ENCODE assay signal across 9 cellular contexts in the genomic region with DNA sequence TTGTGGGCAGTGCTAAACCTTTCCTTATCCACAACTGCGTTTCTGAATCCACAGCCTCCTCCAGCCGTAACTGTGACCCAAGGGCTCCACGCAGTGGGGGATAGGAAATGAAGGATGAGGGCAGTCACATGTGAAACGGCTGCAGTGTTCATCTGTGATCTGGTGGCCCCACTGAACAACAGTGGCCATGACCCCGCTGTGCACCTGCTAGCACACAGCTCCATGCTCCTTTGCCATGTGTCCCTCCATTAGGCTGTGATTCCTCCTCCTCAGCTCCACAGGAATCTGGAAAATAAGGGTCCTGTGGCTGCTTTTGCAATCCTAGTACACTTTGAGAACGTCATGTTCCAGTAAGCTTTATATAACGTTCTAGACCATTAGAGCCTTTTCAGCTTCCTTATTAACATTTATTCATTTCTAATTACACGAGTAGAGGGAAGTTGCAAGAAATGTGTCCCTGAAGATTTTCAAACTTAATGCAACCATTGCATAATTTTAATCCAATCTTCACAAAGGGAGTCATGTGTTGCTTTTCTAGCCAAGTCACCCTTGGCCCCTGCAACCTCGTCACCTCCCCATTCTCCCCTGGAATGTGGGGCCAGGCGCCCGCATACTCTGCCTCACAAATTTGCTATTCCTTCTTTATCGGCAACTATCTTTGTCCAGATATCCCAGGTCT. TPM values are rescaled to one million over a fixed set of nuclear protein-coding genes. Genes with fewer than 3 reads are reported as not detected.
DNase-seq lines count a peak whose midpoint lies in the region; ATAC-seq and TF ChIP-seq lines count a peak whose summit lies in the region.
"Had no signal": no experiment of that assay in that cellular context is flagged by ENCODE, and none has a peak within 500 bp of the region (broad histone marks: within the 10 kb centered on the region; RNA-seq: fewer than 3 reads in every experiment).

No MANE protein-coding gene starts in this region.

- 59% methylated on average over 12 of the region's 12 CpGs for WGBS in mesenchymal stem cell
- no CpG with 5 or more reads among the region's 12 CpGs for WGBS in neuronal stem cell (ENCODE audit: extremely low coverage in 2 of 2, insufficient read length in 2 of 2, insufficient replicate concordance in 1 of 2), 2 donors

- H4K8ac ChIP-seq in mesenchymal stem cell (ENCODE audit: low read length), result peak overlapping the region; percentile 74
- no peak overlapping the region for H4K8ac ChIP-seq in neuronal stem cell (ENCODE audit: low read depth, low read length)

- no peak overlapping the region for H3K23ac ChIP-seq in mesenchymal stem cell (ENCODE audit: low read length in 2 of 2)
- no peak overlapping the region for H3K23ac ChIP-seq in neuronal stem cell (ENCODE audit: low read depth, low read length, poor library complexity)

- H2BK12ac ChIP-seq in mesenchymal stem cell (ENCODE audit: low read length in 2 of 2) (peak overlapping the region; percentile 92 to 93), neuronal stem cell (ENCODE audit: low read length) (no peak overlapping the region)

- H3K79me1 ChIP-seq in mesenchymal stem cell (replicated peaks; ENCODE audit: low read length, poor library complexity, severe bottlenecking) (no peaks in the 10 kb centered on the region), neuronal stem cell (ENCODE audit: low read depth, low read length) (no peaks in the 10 kb centered on the region)

- H3K18ac ChIP-seq in mesenchymal stem cell (ENCODE audit: low read depth in 1 of 2, low read length in 2 of 2) (peak overlapping the region in 1 of 2 experiments; percentile 68), neuronal stem cell (ENCODE audit: low read length) (no peak overlapping the region)

- no peak overlapping the region for H2BK120ac ChIP-seq in mesenchymal stem cell (ENCODE audit: low read depth, low read length)
- no peak overlapping the region for H2BK120ac ChIP-seq in neuronal stem cell (ENCODE audit: low read depth, low read length)

- H3K4ac ChIP-seq in mesenchymal stem cell (ENCODE audit: low read depth in 1 of 2, low read length in 2 of 2), result peak overlapping the region in 1 of 2 experiments; percentile 86
- no peak overlapping the region for H3K4ac ChIP-seq in neuronal stem cell (ENCODE audit: low read length)

- DNase-seq in AG04449 (ENCODE audit: low read depth, low spot score) (no peak), NCI-H1417 (lab: John Stamatoyannopoulos, UW) (peak in 2 of 3 experiments; percentile 55 to 89), coronary artery (ENCODE audit: low spot score) (no peak), mesenchymal stem cell (peak; percentile 60), neuronal stem cell (ENCODE audit: low spot score) (no peak), BE2C (no peak)

- H3K27me3 ChIP-seq in mesenchymal stem cell (ENCODE audit: control insufficient read depth in 1 of 2, insufficient read depth in 1 of 2, low read length in 2 of 2), result peaks cover 3 to 32% of the 10 kb centered on the region in 2 experiments
- no peaks in the 10 kb centered on the region for H3K27me3 ChIP-seq in neuronal stem cell (ENCODE audit: control insufficient read depth in 3 of 3, insufficient read depth in 3 of 3, low read depth in 1 of 3, low read length in 3 of 3)
- H3K27me3 ChIP-seq in BE2C, result peaks cover 7% of the 10 kb centered on the region

- TF ChIP-seq CTCF in AG04449 (IDR thresholded peaks at IDR 0.05; ENCODE audit: insufficient read depth, low read length, missing control alignments) (peak; percentile 58), coronary artery (IDR thresholded peaks at IDR 0.05) (no peak), BE2C (IDR thresholded peaks at IDR 0.05; ENCODE audit: low read depth, low read length) (no peak)

- H2BK5ac ChIP-seq in mesenchymal stem cell (ENCODE audit: low read depth, low read length, poor library complexity, severe bottlenecking) (no peak overlapping the region), neuronal stem cell (ENCODE audit: low read length) (no peak overlapping the region)

- POLR2A ChIA-PET in AG04449 (lab: Yijun Ruan, JAX), result no interaction called here

- H3K9me3 ChIP-seq in mesenchymal stem cell (ENCODE audit: control insufficient read depth, low read length) (no peaks in the 10 kb centered on the region), neuronal stem cell (replicated peaks in 1 of 2; ENCODE audit: control insufficient read depth in 2 of 2, insufficient read depth in 1 of 2, low read depth in 1 of 2, low read length in 2 of 2) (peaks cover 0 to 4% of the 10 kb centered on the region in 2 donors), BE2C (no peaks in the 10 kb centered on the region)
- H3K9me3 ChIP-seq: Caco-2 had no signal

- CTCF ChIA-PET in AG04449 (lab: Yijun Ruan, JAX), result interaction anchor here (0.7 to 11.0 kb wide), 44 partner anchors 9 to 561 kb away, joined by 3 to 314 read pairs (median 4); no protein-coding TSS in a partner anchor

- H3K27ac ChIP-seq in coronary artery, result peak overlapping the region; percentile 71 to 85
- H3K27ac ChIP-seq in mesenchymal stem cell (ENCODE audit: low read length, poor library complexity, severe bottlenecking), result no peak overlapping the region
- no peak overlapping the region for H3K27ac ChIP-seq in neuronal stem cell (replicated peaks; ENCODE audit: low read length)

- no peaks in the 10 kb centered on the region for H3K36me3 ChIP-seq in mesenchymal stem cell (ENCODE audit: control insufficient read depth in 1 of 2, insufficient read depth in 2 of 2, low read depth in 1 of 2, low read length in 2 of 2)
- no peaks in the 10 kb centered on the region for H3K36me3 ChIP-seq in neuronal stem cell (replicated peaks in 1 of 2; ENCODE audit: control insufficient read depth in 2 of 2, insufficient read depth in 2 of 2, low read length in 2 of 2)
- H3K36me3 ChIP-seq in BE2C, result no peaks in the 10 kb centered on the region

- ATAC-seq in GM18520 (IDR thresholded peaks at IDR 0.05; ENCODE audit: unreplicated experiment) (no peak), GM21786 (IDR thresholded peaks at IDR 0.05; ENCODE audit: unreplicated experiment) (no peak)

- H3K14ac ChIP-seq in mesenchymal stem cell (ENCODE audit: low read length in 2 of 2) (no peak overlapping the region), neuronal stem cell (ENCODE audit: low read length) (no peak overlapping the region)

- H3K4me1 ChIP-seq in mesenchymal stem cell (ENCODE audit: control insufficient read depth, insufficient read depth, low read depth, low read length), result peaks cover 5% of the 10 kb centered on the region
- H3K4me1 ChIP-seq in neuronal stem cell (ENCODE audit: control insufficient read depth in 2 of 2, insufficient read depth in 1 of 2, low read depth in 1 of 2, low read length in 2 of 2), result peaks cover 0 to 6% of the 10 kb centered on the region in 2 donors
- no peaks in the 10 kb centered on the region for H3K4me1 ChIP-seq in BE2C
- H3K4me1 ChIP-seq: Caco-2 had no signal

- H3K4me2 ChIP-seq in mesenchymal stem cell (ENCODE audit: low read length, poor library complexity, severe bottlenecking) (no peak overlapping the region), neuronal stem cell (ENCODE audit: insufficient read depth, low read length, poor library complexity, severe bottlenecking) (no peak overlapping the region)

- H2AK5ac ChIP-seq in mesenchymal stem cell (ENCODE audit: low read length, severe bottlenecking) (no peak overlapping the region), neuronal stem cell (ENCODE audit: low read depth, low read length) (no peak overlapping the region)

- peak overlapping the region; percentile 64 for H4K91ac ChIP-seq in mesenchymal stem cell (ENCODE audit: low read length)
- H4K91ac ChIP-seq in neuronal stem cell (ENCODE audit: low read depth, low read length, poor library complexity), result no peak overlapping the region

- H3K9ac ChIP-seq in mesenchymal stem cell (ENCODE audit: low read length) (peak overlapping the region; percentile 37), neuronal stem cell (ENCODE audit: low read depth, low read length, poor library complexity) (no peak overlapping the region)

- H2BK15ac ChIP-seq in mesenchymal stem cell (ENCODE audit: low read depth, poor library complexity, severe bottlenecking), result peak overlapping the region; percentile 86
- no peak overlapping the region for H2BK15ac ChIP-seq in neuronal stem cell (ENCODE audit: low read length)

- H2AFZ ChIP-seq in mesenchymal stem cell (ENCODE audit: low read depth, low read length) (no peak overlapping the region), neuronal stem cell (ENCODE audit: low read length) (no peak overlapping the region)

- H3K4me3 ChIP-seq in AG04449 (ENCODE audit: low read depth, low read length) (no peak overlapping the region), coronary artery (peak overlapping the region; percentile 40), mesenchymal stem cell (ENCODE audit: insufficient read depth in 1 of 2, low read depth in 1 of 2, low read length in 2 of 2) (no peak overlapping the region), neuronal stem cell (ENCODE audit: low read length in 2 of 2) (no peak overlapping the region), BE2C (ENCODE audit: low read depth, low read length) (no peak overlapping the region)

RNA-seq across cellular contexts. Expression of gene NAPG, which starts 7.1 kb away (rescaled TPM):
- 21.3 TPM for polyA plus RNA-seq in mesenchymal stem cell (2013, experiment 1 of 2)
- 21.5 TPM for polyA plus RNA-seq in mesenchymal stem cell (2013, experiment 2 of 2)
- polyA plus RNA-seq in neuronal stem cell (2013, experiment 1 of 2), result 13.8 TPM
- 14.8 TPM for polyA plus RNA-seq in neuronal stem cell (2013, experiment 2 of 2)
- polyA plus RNA-seq in BE2C (2012; ENCODE audit: insufficient read depth, insufficient read length, low read depth), result 12.7 TPM

Comparison
In these comparisons a context has a peak if more than half of its experiments do, and no peak if none do; other contexts are left out.
1. DNase-seq: peak in NCI-H1417 (2 of 3) and mesenchymal stem cell (single experiment); none in AG04449 (single experiment), coronary artery (single experiment), neuronal stem cell (single experiment) and BE2C (single experiment).
2. H3K27ac ChIP-seq: peak in coronary artery (2 of 2); none in mesenchymal stem cell (single experiment) and neuronal stem cell (single experiment).